17 cellular contexts compared by ENCODE assay signal in the genomic region with DNA sequence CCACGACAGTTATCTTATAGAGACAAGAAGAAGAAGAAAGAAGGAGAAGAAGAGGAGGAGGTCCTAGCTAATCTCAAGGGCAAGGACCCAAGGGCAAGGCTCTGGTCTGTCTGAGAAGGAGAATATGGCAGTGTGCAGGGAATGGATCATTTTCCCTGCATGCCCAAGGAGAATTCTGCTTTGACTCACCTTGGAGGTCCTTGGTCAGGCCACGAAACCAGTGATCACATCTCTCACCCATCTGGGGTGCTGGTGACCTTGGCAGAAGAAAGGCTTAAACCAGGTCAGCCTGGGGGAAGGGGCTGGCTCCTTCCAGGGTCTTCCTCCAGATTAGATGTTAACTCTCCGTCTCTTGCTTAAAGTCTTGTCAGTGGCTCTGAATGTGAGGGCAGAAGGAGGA. TPM values are rescaled to one million over a fixed set of nuclear protein-coding genes. Genes with fewer than 3 reads are reported as not detected.
A peak's percentile ranks its signal among the peaks of the same experiment; 100 is the strongest.
DNase-seq lines count a peak whose midpoint lies in the region; ATAC-seq and TF ChIP-seq lines count a peak whose summit lies in the region.
"Had no signal": no experiment of that assay in that cellular context is flagged by ENCODE, and none has a peak within 500 bp of the region (broad histone marks: within the 10 kb centered on the region; RNA-seq: fewer than 3 reads in every experiment).

No MANE protein-coding gene starts in this region.

- H4K20me1 ChIP-seq in IMR-90 (ENCODE audit: insufficient read depth, low read length), result no peaks in the 10 kb centered on the region

- H2BK20ac ChIP-seq in IMR-90 (ENCODE audit: low read depth, low read length), result no peak overlapping the region

- no peak overlapping the region for H4K91ac ChIP-seq in IMR-90 (ENCODE audit: insufficient read depth, low read depth, low read length)

- no peak overlapping the region for H2BK120ac ChIP-seq in IMR-90 (ENCODE audit: low read depth, low read length)

- H3K79me1 ChIP-seq in IMR-90 (ENCODE audit: low read depth in 1 of 2, low read length in 2 of 2), result no peaks in the 10 kb centered on the region; a peak in 1 of 4 replicates

- H4K5ac ChIP-seq in IMR-90 (ENCODE audit: low read depth, low read length), result no peak overlapping the region

- H3K36me3 ChIP-seq in IMR-90 (ENCODE audit: control insufficient read depth, insufficient read depth, low read length) (no peaks in the 10 kb centered on the region), neutrophil (peaks cover 74% of the 10 kb centered on the region)

- H3K27ac ChIP-seq in IMR-90 (ENCODE audit: insufficient read depth, low read length), result no peak overlapping the region
- H3K27ac ChIP-seq in neutrophil, result peak overlapping the region; percentile 99
- H3K27ac ChIP-seq: 22Rv1, GM23248, PC-9 had no signal

- no peak overlapping the region for H2AK9ac ChIP-seq in IMR-90 (replicated peaks; ENCODE audit: low read depth, low read length, poor library complexity)

- no peak overlapping the region for H3K9ac ChIP-seq in IMR-90 (ENCODE audit: low read depth, low read length)
- H3K9ac ChIP-seq: GM23248 had no signal

- H3K4me3 ChIP-seq in IMR-90 (ENCODE audit: insufficient read depth, low read depth, low read length), result no peak overlapping the region
- H3K4me3 ChIP-seq in neutrophil (ENCODE audit: low read depth in 1 of 2, low read length in 1 of 2), result peak overlapping the region; percentile 74 to 94
- H3K4me3 ChIP-seq: GM23248, PC-9 had no signal

- dilution Hi-C loops in IMR-90 (cut with HindIII; ENCODE audit: low sequenced_read_pairs, unreplicated experiment), result no loop called here

- no peak for TF ChIP-seq POLR2A in IMR-90 (IDR thresholded peaks at IDR 0.05; ENCODE audit: low read depth, low read length)

- TF ChIP-seq CTCF in IMR-90 (conservative IDR thresholded peaks at IDR 0.05; ENCODE audit: low read depth, low read length) (no peak), neutrophil (IDR thresholded peaks at IDR 0.05) (no peak)

- no TSS peak for BruUV-seq in IMR-90 (replicated peaks; lab: Mats Ljungman, UMichigan)

- no peak overlapping the region for H4K8ac ChIP-seq in IMR-90 (ENCODE audit: low read depth in 2 of 2, low read length in 2 of 2)

- H3K27ac Mint-ChIP-seq in T-helper 1 cell treated with Interleukin-12 subunit alpha and Interleukin-12 subunit beta and Interleukin-4 antibody, amounts not matched to agents 30 μg/mL and 1 μg/mL, for 36 hours, result peak overlapping the region; percentile 84
- H3K27ac Mint-ChIP-seq in activated naive CD8-positive, alpha-beta T cell treated with anti-CD3 and anti-CD28 coated beads, Interleukin-2, amount 50 U/mL, for 24 hours, result peak overlapping the region; percentile 86

- H3K14ac ChIP-seq in IMR-90 (replicated peaks; ENCODE audit: low read depth, low read length), result no peak overlapping the region

- H2AFZ ChIP-seq in IMR-90 (replicated peaks; ENCODE audit: low read length, poor library complexity), result no peak overlapping the region
- H2AFZ ChIP-seq: GM23248, PC-9 had no signal

- H3K4me1 ChIP-seq in IMR-90 (ENCODE audit: control insufficient read depth, insufficient read depth, low read length) (peaks cover 9% of the 10 kb centered on the region; the same call in 1 of the 2 replicates), neutrophil (ENCODE audit: control insufficient read depth in 1 of 2, insufficient read depth in 1 of 2, low read depth in 1 of 2, low read length in 1 of 2) (peaks cover 25 to 54% of the 10 kb centered on the region in 2 experiments)

- no peak overlapping the region for H2BK15ac ChIP-seq in IMR-90 (ENCODE audit: low read depth, low read length)

- H2BK5ac ChIP-seq in IMR-90 (ENCODE audit: low read depth, low read length, poor library complexity, severe bottlenecking), result no peak overlapping the region

- H3K4me1 Mint-ChIP-seq in T-helper 1 cell treated with Interleukin-12 subunit alpha and Interleukin-12 subunit beta and Interleukin-4 antibody, amounts not matched to agents 30 μg/mL and 1 μg/mL, for 36 hours (ENCODE audit: low read depth), result peaks cover 43% of the 10 kb centered on the region
- H3K4me1 Mint-ChIP-seq in activated naive CD8-positive, alpha-beta T cell treated with anti-CD3 and anti-CD28 coated beads, Interleukin-2, amount 50 U/mL, for 24 hours, result peaks cover 51% of the 10 kb centered on the region

- H3K27me3 Mint-ChIP-seq in T-helper 1 cell treated with Interleukin-12 subunit alpha and Interleukin-12 subunit beta and Interleukin-4 antibody, amounts not matched to agents 30 μg/mL and 1 μg/mL, for 36 hours (ENCODE audit: low read depth), result no peaks in the 10 kb centered on the region
- H3K27me3 Mint-ChIP-seq in activated naive CD8-positive, alpha-beta T cell treated with anti-CD3 and anti-CD28 coated beads, Interleukin-2, amount 50 U/mL, for 24 hours, result no peaks in the 10 kb centered on the region

- H3K4me2 ChIP-seq in IMR-90 (ENCODE audit: low read depth, low read length), result no peak overlapping the region
- H3K4me2 ChIP-seq: PC-9 had no signal

- DNase-seq in T-helper 1 cell (no peak), IMR-90 (no peak), HPDE6-E6E7 (ENCODE audit: extremely low spot score) (no peak), SIG-M5 (lab: John Stamatoyannopoulos, UW) (no peak)
- DNase-seq in activated naive CD8-positive, alpha-beta T cell treated with anti-CD3 and anti-CD28 coated beads, Interleukin-2, amount 50 U/mL, for 24 hours, result no peak
- DNase-seq: activated effector memory CD4-positive, alpha-beta T cell treated with Interleukin-2 at 50 U/mL for 16 hours; COR-L47; GM23248; Karpas-422; NCI-H1694 treated with DMSO at 0.1 percent for 48 hours; PC-9; stimulated activated CD4-positive, alpha-beta T cell treated with anti-CD3 and anti-CD28 coated beads, Interleukin-2, amount 100 ng/mL, for 48 hours had no signal

- H3K56ac ChIP-seq in IMR-90 (ENCODE audit: extremely low read depth, insufficient read depth, low read length), result no peak overlapping the region

- H3K27me3 ChIP-seq in IMR-90 (ENCODE audit: control insufficient read depth, insufficient read depth, low read length) (peaks cover 15% of the 10 kb centered on the region), neutrophil (no peaks in the 10 kb centered on the region)

- H3K18ac ChIP-seq in IMR-90 (ENCODE audit: low read depth, low read length), result no peak overlapping the region

- H3K23ac ChIP-seq in IMR-90 (ENCODE audit: low read depth, low read length), result no peak overlapping the region

- H3K36me3 Mint-ChIP-seq in T-helper 1 cell treated with Interleukin-12 subunit alpha and Interleukin-12 subunit beta and Interleukin-4 antibody, amounts not matched to agents 30 μg/mL and 1 μg/mL, for 36 hours (ENCODE audit: low read depth), result peaks cover 53% of the 10 kb centered on the region
- H3K36me3 Mint-ChIP-seq in activated naive CD8-positive, alpha-beta T cell treated with anti-CD3 and anti-CD28 coated beads, Interleukin-2, amount 50 U/mL, for 24 hours (ENCODE audit: low read depth), result peaks cover 53% of the 10 kb centered on the region

- no peaks in the 10 kb centered on the region for H3K9me1 ChIP-seq in IMR-90 (ENCODE audit: insufficient read depth, low read length)

- peak overlapping the region; percentile 84 for H3K4me3 Mint-ChIP-seq in T-helper 1 cell treated with Interleukin-12 subunit alpha and Interleukin-12 subunit beta and Interleukin-4 antibody, amounts not matched to agents 30 μg/mL and 1 μg/mL, for 36 hours
- peak overlapping the region; percentile 93 for H3K4me3 Mint-ChIP-seq in activated naive CD8-positive, alpha-beta T cell treated with anti-CD3 and anti-CD28 coated beads, Interleukin-2, amount 50 U/mL, for 24 hours

- in situ Hi-C loops in IMR-90 (cut with MboI; ENCODE audit: low sequenced_read_pairs), result loop anchor here (25.0 kb wide), 1 partner anchor 367 kb away; no protein-coding TSS in a partner anchor

- H3K9me3 Mint-ChIP-seq in T-helper 1 cell treated with Interleukin-12 subunit alpha and Interleukin-12 subunit beta and Interleukin-4 antibody, amounts not matched to agents 30 μg/mL and 1 μg/mL, for 36 hours, result no peaks in the 10 kb centered on the region
- no peaks in the 10 kb centered on the region for H3K9me3 Mint-ChIP-seq in activated naive CD8-positive, alpha-beta T cell treated with anti-CD3 and anti-CD28 coated beads, Interleukin-2, amount 50 U/mL, for 24 hours

- POLR2A ChIA-PET in IMR-90 (lab: Charles Lee; ENCODE audit: unreplicated experiment), result no interaction called here

- H3K9me3 ChIP-seq in IMR-90 (ENCODE audit: control insufficient read depth, insufficient read depth, low read length) (no peaks in the 10 kb centered on the region), neutrophil (no peaks in the 10 kb centered on the region)

- TF ChIP-seq RAD21 in IMR-90 (IDR thresholded peaks at IDR 0.05; ENCODE audit: low read length), result no peak

- intact Hi-C loops in IMR-90 (cut with micrococcal nuclease), result no loop called here

- WGBS in IMR-90 (ENCODE audit: extremely low coverage in 2 of 2, insufficient read length in 1 of 2), 2 experiments, result no CpG with 5 or more reads among the region's 3 CpGs

- H2AK5ac ChIP-seq in IMR-90 (ENCODE audit: low read depth, low read length), result peak overlapping the region; percentile 35; the same call in 1 of the 2 replicates

- ATAC-seq in IMR-90 (ENCODE audit: low read depth) (no peak), GM21825 (IDR thresholded peaks at IDR 0.05; ENCODE audit: unreplicated experiment) (no peak)
- ATAC-seq in activated naive CD8-positive, alpha-beta T cell treated with anti-CD3 and anti-CD28 coated beads, Interleukin-2, amount 50 U/mL, for 24 hours, result no peak

- CTCF ChIA-PET in IMR-90 (lab: Yijun Ruan, JAX), result interaction anchor here (0.7 to 1.4 kb wide), 3 partner anchors 12 to 70 kb away, joined by 3 to 4 read pairs (median 3); no protein-coding TSS in a partner anchor

- H3K4ac ChIP-seq in IMR-90 (ENCODE audit: low read depth, low read length), result no peak overlapping the region

TF ChIP-seq in IMR-90, 13 proteins besides CTCF, POLR2A, EP300 and RAD21 (continues in another document):
- no peak for TF ChIP-seq NFE2L2 (IDR thresholded peaks at IDR 0.05; ENCODE audit: low read depth, low read length)
- no peak for TF ChIP-seq CHD1 (IDR thresholded peaks at IDR 0.05; ENCODE audit: low read depth, low read length)
- TF ChIP-seq FOS (IDR thresholded peaks at IDR 0.05; ENCODE audit: low read depth, low read length), result no peak
- no peak for TF ChIP-seq SMC3 (IDR thresholded peaks at IDR 0.05; ENCODE audit: low read depth, low read length)
- no peak for TF ChIP-seq MAZ (IDR thresholded peaks at IDR 0.05; ENCODE audit: borderline replicate concordance, low read depth, low read length)

RNA-seq across cellular contexts. Expression of a gene that starts 1.6 kb away (rescaled TPM):
- total RNA-seq in IMR-90 (2012; rRNA removed), result 0.36 and 0.56 TPM in 2 replicates
- 1.4 and 2.3 TPM in 2 replicates for polyA plus RNA-seq in IMR-90 (2012; rRNA removed)
- 4.2 and 5.3 TPM in 2 replicates for polyA plus RNA-seq in IMR-90 (2012; cell fraction: cytosol; rRNA removed)
- polyA plus RNA-seq in IMR-90 (2012; cell fraction: nucleus; rRNA removed; ENCODE audit: low replicate concordance), result 10.8 and 12.1 TPM in 2 replicates

RNA-seq across cellular contexts. Expression of a gene that starts 41.8 kb away (rescaled TPM):
- total RNA-seq in IMR-90 (2012; rRNA removed), result under 0.01 and 0.18 TPM in 2 replicates
- polyA plus RNA-seq in IMR-90 (2012; rRNA removed), result not detected in 2 replicates
- polyA plus RNA-seq in IMR-90 (2012; cell fraction: cytosol; rRNA removed), result not detected in 2 replicates
- polyA plus RNA-seq in IMR-90 (2012; cell fraction: nucleus; rRNA removed; ENCODE audit: low replicate concordance), result 0.09 TPM in 1 of 2 replicates, not detected in the other
- total RNA-seq: cardiac septum, GM23248 had no signal
- polyA plus RNA-seq: GM23248 had no signal

RNA-seq across cellular contexts. Expression of a gene that starts 58.4 kb away (rescaled TPM):
- 5.6 and 6.1 TPM in 2 replicates for total RNA-seq in IMR-90 (2012; rRNA removed)
- 4.5 TPM in 2 replicates for polyA plus RNA-seq in IMR-90 (2012; rRNA removed)
- 5.2 and 10.6 TPM in 2 replicates for polyA plus RNA-seq in IMR-90 (2012; cell fraction: cytosol; rRNA removed)
- 2.9 and 6.9 TPM in 2 replicates for polyA plus RNA-seq in IMR-90 (2012; cell fraction: nucleus; rRNA removed; ENCODE audit: low replicate concordance)
